Comparison of ENCODE assay signal across 8 cellular contexts in genomic region chr2:15654727-15655073, GRCh38.
"Had no signal": no experiment of that assay in that cellular context is flagged by ENCODE, and none has a peak within 500 bp of the region (broad histone marks: within the 10 kb centered on the region; RNA-seq: fewer than 3 reads in every experiment).

No MANE protein-coding gene starts in this region.

- ATAC-seq: GM12878 had no signal

- DNase-seq: GDM1, GF-D8 had no signal

- FAIRE-seq: G401.6, GM12878, GM12891, GM12892, GM18507, GM19239 had no signal

- H3K4me3 ChIP-seq: GM12878 had no signal
